18 cellular contexts compared by ENCODE assay signal in the genomic region with DNA sequence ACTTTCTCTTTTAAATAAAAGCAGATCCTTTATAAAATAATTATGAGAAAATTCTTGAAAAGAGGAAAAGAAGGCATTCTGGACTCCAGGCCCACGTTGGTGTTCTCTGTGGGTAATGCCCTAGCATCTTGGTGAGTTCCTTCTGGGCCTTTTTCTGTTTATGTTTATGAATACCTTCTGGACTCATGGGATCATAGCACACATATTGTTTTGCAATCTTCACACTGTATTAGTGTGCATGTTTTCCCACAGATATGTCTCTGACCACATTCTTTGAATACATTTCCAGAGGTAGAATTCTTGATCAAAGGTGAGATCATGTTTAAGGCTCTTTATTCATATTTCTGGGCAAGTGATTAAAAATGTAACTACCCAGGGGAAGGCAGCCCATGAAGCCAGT. TPM values are rescaled to one million over a fixed set of nuclear protein-coding genes. Genes with fewer than 3 reads are reported as not detected.
"Had no signal": no experiment of that assay in that cellular context is flagged by ENCODE, and none has a peak within 500 bp of the region (broad histone marks: within the 10 kb centered on the region; RNA-seq: fewer than 3 reads in every experiment).

No MANE protein-coding gene starts in this region.

- H3K27me3 ChIP-seq: body of pancreas, sigmoid colon, thyroid gland had no signal

- H3K9me3 Mint-ChIP-seq: activated CD4-positive, alpha-beta memory T cell treated with anti-CD3 and anti-CD28 coated beads for 36 hours; activated T-helper 1 cell treated with anti-CD3 and anti-CD28 coated beads, Interleukin-12 subunit alpha, Interleukin-12 subunit beta, Interleukin-2, Interleukin-4 antibody, amounts not matched to agents 30 ng/mL and 10 ng/mL and 1 ng/mL, durations not matched to agents 14 hours and 24 hours and 36 hours; natural killer cell; stimulated activated naive B cell treated with anti-CD40 and anti-IgM and Interleukin-4, amounts not matched to agents 10 μg/mL and 1 μg/mL and 100 μg/mL, for 72 hours had no signal

- H3K27ac ChIP-seq: body of pancreas, heart right ventricle, parathyroid adenoma, sigmoid colon, thyroid gland had no signal

- DNase-seq: activated CD4-positive, alpha-beta memory T cell treated with anti-CD3 and anti-CD28 coated beads for 36 hours; activated CD4-positive, alpha-beta T cell treated with anti-CD3 and anti-CD28 coated beads for 36 hours; activated gamma-delta T cell treated with Interleukin-2 at 50 U/mL for 16 hours; activated T-cell treated with anti-CD3 and anti-CD28 coated beads for 4 hours; body of pancreas; central memory CD4-positive, alpha-beta T cell; erythroblast; mesendoderm; natural killer cell; stimulated activated naive B cell treated with anti-CD40 and anti-IgM and Interleukin-4, amounts not matched to agents 10 μg/mL and 1 μg/mL and 100 μg/mL, for 72 hours; thyroid gland had no signal

- H3K4me3 ChIP-seq: body of pancreas, coronary artery, heart right ventricle, sigmoid colon, thyroid gland had no signal

- H3K4me1 ChIP-seq: body of pancreas, heart right ventricle, parathyroid adenoma, thyroid gland had no signal

- H3K27ac Mint-ChIP-seq: activated CD4-positive, alpha-beta memory T cell treated with anti-CD3 and anti-CD28 coated beads for 36 hours; activated CD4-positive, alpha-beta T cell treated with anti-CD3 and anti-CD28 coated beads for 36 hours; activated naive CD8-positive, alpha-beta T cell; activated T-helper 1 cell treated with anti-CD3 and anti-CD28 coated beads, Interleukin-12 subunit alpha, Interleukin-12 subunit beta, Interleukin-2, Interleukin-4 antibody, amounts not matched to agents 30 ng/mL and 10 ng/mL and 1 ng/mL, durations not matched to agents 14 hours and 24 hours and 36 hours; natural killer cell; stimulated activated naive B cell treated with anti-CD40 and anti-IgM and Interleukin-4, amounts not matched to agents 10 μg/mL and 1 μg/mL and 100 μg/mL, for 72 hours had no signal

- H3K27me3 Mint-ChIP-seq: activated naive CD8-positive, alpha-beta T cell had no signal

- H3K36me3 Mint-ChIP-seq: activated CD4-positive, alpha-beta memory T cell treated with anti-CD3 and anti-CD28 coated beads for 36 hours; activated naive CD8-positive, alpha-beta T cell; natural killer cell; stimulated activated naive B cell treated with anti-CD40 and anti-IgM and Interleukin-4, amounts not matched to agents 10 μg/mL and 1 μg/mL and 100 μg/mL, for 72 hours had no signal

- ATAC-seq: activated CD4-positive, alpha-beta T cell treated with anti-CD3 and anti-CD28 coated beads for 36 hours; body of pancreas; left ventricle myocardium superior had no signal

- H3K79me2 ChIP-seq: parathyroid adenoma had no signal

- H3K4me1 Mint-ChIP-seq: activated CD4-positive, alpha-beta T cell treated with anti-CD3 and anti-CD28 coated beads for 36 hours; natural killer cell; stimulated activated naive B cell treated with anti-CD40 and anti-IgM and Interleukin-4, amounts not matched to agents 10 μg/mL and 1 μg/mL and 100 μg/mL, for 72 hours had no signal

- H3K4me3 Mint-ChIP-seq: activated CD4-positive, alpha-beta memory T cell treated with anti-CD3 and anti-CD28 coated beads for 36 hours; activated CD4-positive, alpha-beta T cell treated with anti-CD3 and anti-CD28 coated beads for 36 hours; activated naive CD8-positive, alpha-beta T cell; activated T-helper 1 cell treated with anti-CD3 and anti-CD28 coated beads, Interleukin-12 subunit alpha, Interleukin-12 subunit beta, Interleukin-2, Interleukin-4 antibody, amounts not matched to agents 30 ng/mL and 10 ng/mL and 1 ng/mL, durations not matched to agents 14 hours and 24 hours and 36 hours; natural killer cell; stimulated activated naive B cell treated with anti-CD40 and anti-IgM and Interleukin-4, amounts not matched to agents 10 μg/mL and 1 μg/mL and 100 μg/mL, for 72 hours had no signal

- H3K9me3 ChIP-seq: body of pancreas, heart right ventricle, sigmoid colon, thyroid gland had no signal

- H3K9ac ChIP-seq: parathyroid adenoma had no signal

- H3K36me3 ChIP-seq: heart right ventricle, sigmoid colon, thyroid gland had no signal

- H2AFZ ChIP-seq: parathyroid adenoma had no signal

RNA-seq across cellular contexts. Expression of a gene that starts 15.9 kb away (rescaled TPM):
- total RNA-seq: activated CD4-positive, alpha-beta memory T cell treated with anti-CD3 and anti-CD28 coated beads for 36 hours; activated CD4-positive, alpha-beta T cell treated with anti-CD3 and anti-CD28 coated beads for 36 hours; natural killer cell had no signal
